ENCODE assay signal across 31 cellular contexts in the genomic region with DNA sequence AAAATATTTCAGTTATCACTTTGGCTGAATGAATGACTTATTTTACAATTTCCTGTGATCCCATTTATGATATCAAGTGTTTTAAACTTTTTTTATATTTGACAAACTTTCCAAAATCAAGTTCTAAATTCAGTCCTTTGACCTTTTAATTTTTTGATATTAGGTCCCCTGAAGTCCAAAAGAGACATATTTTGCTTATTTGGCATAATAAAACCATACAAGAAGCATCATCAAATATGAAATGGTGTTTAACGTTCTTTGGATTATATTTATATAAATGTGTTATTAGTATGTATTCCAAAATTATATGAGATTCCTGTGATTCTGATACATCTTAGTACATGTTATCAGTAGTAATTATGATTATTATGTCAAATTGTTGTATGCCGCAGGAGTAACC.
"Had no signal": no experiment of that assay in that cellular context is flagged by ENCODE, and none has a peak within 500 bp of the region (broad histone marks: within the 10 kb centered on the region; RNA-seq: fewer than 3 reads in every experiment).

No MANE protein-coding gene starts in this region.

- H3K4me1 Mint-ChIP-seq: naive thymus-derived CD8-positive, alpha-beta T cell; neural crest cell; stimulated activated memory B cell treated with anti-CD40 and anti-IgM and Interleukin-4, amounts not matched to agents 10 μg/mL and 1 μg/mL and 100 μg/mL, for 72 hours; stimulated activated naive CD8-positive, alpha-beta T cell treated with anti-CD3 and anti-CD28 coated beads, Interleukin-15, amount 100 ng/mL, for 72 hours had no signal

- H3K4me3 Mint-ChIP-seq: naive thymus-derived CD8-positive, alpha-beta T cell; natural killer cell treated with Interleukin-12 subunit alpha and Interleukin-12 subunit beta and Interleukin-15 and Interleukin-18, amount 100 ng/mL, for 72 hours; nephron progenitor cell; neural crest cell; stimulated activated memory B cell treated with anti-CD40 and anti-IgM and Interleukin-4, amounts not matched to agents 10 μg/mL and 1 μg/mL and 100 μg/mL, for 72 hours; stimulated activated naive CD8-positive, alpha-beta T cell treated with anti-CD3 and anti-CD28 coated beads, Interleukin-15, amount 100 ng/mL, for 72 hours; type B pancreatic cell had no signal

- DNase-seq: naive thymus-derived CD8-positive, alpha-beta T cell; nephron progenitor cell; nucleus accumbens; pancreas; psoas muscle; right cardiac atrium; spleen; stimulated activated CD4-positive, alpha-beta T cell treated with anti-CD3 and anti-CD28 coated beads, Interleukin-12 subunit alpha, Interleukin-12 subunit beta, amount 100 ng/mL, for 4 hours; stimulated activated CD4-positive, alpha-beta T cell treated with anti-CD3 and anti-CD28 coated beads, Interleukin-1b, Interleukin-23, amount 100 ng/mL, for 48 hours; stimulated activated CD4-positive, alpha-beta T cell treated with anti-CD3 and anti-CD28 coated beads, Interleukin-4, amount 100 ng/mL, for 1 hour; stimulated activated CD4-positive, alpha-beta T cell treated with anti-CD3 and anti-CD28 coated beads, Interleukin-4, amount 100 ng/mL, for 4 hours; stimulated activated CD8-positive, alpha-beta memory T cell treated with anti-CD3 and anti-CD28 coated beads, Interleukin-4, amount 100 ng/mL, for 48 hours; stimulated activated naive CD4-positive, alpha-beta T cell; stimulated activated naive CD8-positive, alpha-beta T cell treated with anti-CD3 and anti-CD28 coated beads, Interleukin-15, amount 100 ng/mL, for 72 hours; stimulated activated naive CD8-positive, alpha-beta T cell treated with anti-CD3 and anti-CD28 coated beads, Interleukin-15, Interleukin-2, amounts not matched to agents 100 U/mL and 50 U/mL, for 24 hours; substantia nigra; testis; tibial artery; transverse colon; upper lobe of right lung had no signal

- ATAC-seq: naive thymus-derived CD8-positive, alpha-beta T cell; natural killer cell treated with Interleukin-12 subunit alpha and Interleukin-12 subunit beta and Interleukin-15 and Interleukin-18, amount 100 ng/mL, for 72 hours; pancreas; psoas muscle; right cardiac atrium; sciatic nerve; stimulated activated memory B cell treated with anti-CD40 and anti-IgM and Interleukin-4, amounts not matched to agents 10 μg/mL and 1 μg/mL and 100 μg/mL, for 72 hours; stimulated activated naive CD8-positive, alpha-beta T cell treated with anti-CD3 and anti-CD28 coated beads, Interleukin-15, amount 100 ng/mL, for 72 hours; stimulated activated naive CD8-positive, alpha-beta T cell treated with anti-CD3 and anti-CD28 coated beads, Interleukin-15, Interleukin-2, amounts not matched to agents 100 U/mL and 50 U/mL, for 24 hours; upper lobe of right lung had no signal

- H3K4me1 ChIP-seq: pancreas, psoas muscle, spleen, suprapubic skin, testis, tibial artery, transverse colon, upper lobe of right lung, vagina had no signal

- H3K27me3 Mint-ChIP-seq: progenitor cell of endocrine pancreas; stimulated activated memory B cell treated with anti-CD40 and anti-IgM and Interleukin-4, amounts not matched to agents 10 μg/mL and 1 μg/mL and 100 μg/mL, for 72 hours; stimulated activated naive CD8-positive, alpha-beta T cell treated with anti-CD3 and anti-CD28 coated beads, Interleukin-15, amount 100 ng/mL, for 72 hours; type B pancreatic cell had no signal

- H3K27me3 ChIP-seq: neutrophil, pancreas, spleen, suprapubic skin, testis, tibial artery, transverse colon, upper lobe of right lung, vagina had no signal

- H3K4me3 ChIP-seq: pancreas, psoas muscle, skin epidermis, smooth muscle cell, spleen, suprapubic skin, testis, tibial artery, transverse colon, upper lobe of right lung, vagina had no signal

- H3K9me3 ChIP-seq: neutrophil, pancreas, testis had no signal

- H3K36me3 ChIP-seq: neutrophil, pancreas, suprapubic skin, upper lobe of right lung, vagina had no signal

- H3K4me2 ChIP-seq: smooth muscle cell had no signal

- H3K27ac ChIP-seq: neutrophil, pancreas, psoas muscle, skin epidermis, spleen, suprapubic skin, testis, tibial artery, transverse colon, upper lobe of right lung, vagina had no signal

- H3K27ac Mint-ChIP-seq: naive thymus-derived CD8-positive, alpha-beta T cell; natural killer cell treated with Interleukin-12 subunit alpha and Interleukin-12 subunit beta and Interleukin-15 and Interleukin-18, amount 100 ng/mL, for 72 hours; nephron progenitor cell; progenitor cell of endocrine pancreas; stimulated activated memory B cell treated with anti-CD40 and anti-IgM and Interleukin-4, amounts not matched to agents 10 μg/mL and 1 μg/mL and 100 μg/mL, for 72 hours; stimulated activated naive CD8-positive, alpha-beta T cell treated with anti-CD3 and anti-CD28 coated beads, Interleukin-15, amount 100 ng/mL, for 72 hours; type B pancreatic cell had no signal
